8 cellular contexts compared by ENCODE assay signal in the genomic region with DNA sequence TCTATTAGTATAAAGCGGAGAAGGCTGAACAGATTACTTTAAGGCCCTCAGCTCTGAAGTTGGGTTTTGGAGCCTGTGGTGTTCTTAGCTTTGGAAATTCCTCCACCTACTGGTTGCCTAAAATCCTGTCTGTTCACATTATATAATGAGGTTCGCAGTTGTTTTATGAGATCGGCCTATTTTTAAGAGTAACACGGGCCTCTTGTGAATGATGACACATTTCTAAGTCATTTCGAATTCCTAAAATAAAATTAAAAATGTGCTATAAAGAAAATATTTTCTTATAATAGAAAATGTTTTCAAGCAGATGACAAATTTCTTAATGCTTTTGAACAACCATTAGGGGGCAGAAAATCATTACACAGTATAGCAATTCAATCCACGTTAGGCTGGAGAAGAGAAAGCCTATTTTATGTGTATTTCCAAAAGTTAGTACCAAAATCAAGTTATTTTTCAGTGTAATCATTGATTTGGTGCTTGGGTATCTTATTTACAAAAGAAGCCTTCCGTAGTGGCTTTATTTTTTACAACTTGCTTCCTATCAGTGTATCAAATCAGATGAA. TPM values are rescaled to one million over a fixed set of nuclear protein-coding genes. Genes with fewer than 3 reads are reported as not detected.
DNase-seq lines count a peak whose midpoint lies in the region; ATAC-seq and TF ChIP-seq lines count a peak whose summit lies in the region.

No MANE protein-coding gene starts in this region.

- no peak overlapping the region for H3K9ac ChIP-seq in PC-3 (ENCODE audit: low read length)
- H3K9ac ChIP-seq in colonic mucosa (ENCODE audit: low read depth in 2 of 2, low read length in 2 of 2) = peak overlapping the region in 1 of 2 donors; percentile 2

- no peak overlapping the region for H3K27ac ChIP-seq in PC-3 (ENCODE audit: low read length)
- H3K27ac ChIP-seq in colonic mucosa = no peak overlapping the region
- peak overlapping the region; percentile 33 for H3K27ac ChIP-seq in lower lobe of right lung
- peak overlapping the region; percentile 47 for H3K27ac ChIP-seq in temporal lobe (ENCODE audit: low read depth, low read length)

- DNase-seq in Caco-2 = peak in 1 of 2 experiments; percentile 54
- peak; percentile 66 for DNase-seq in GM20000 (ENCODE audit: low spot score)
- DNase-seq in PC-3 = peak; percentile 75
- no peak for DNase-seq in colonic mucosa
- no peak for DNase-seq in lower lobe of right lung

- H3K36me3 ChIP-seq in Caco-2 (ENCODE audit: control insufficient read depth, insufficient read depth, low read length) (no peaks in the 10 kb centered on the region), PC-3 (ENCODE audit: low read depth, low read length) (no peaks in the 10 kb centered on the region), colonic mucosa (no peaks in the 10 kb centered on the region), lower lobe of right lung (no peaks in the 10 kb centered on the region)

- no peak overlapping the region for H3K27ac Mint-ChIP-seq in Caco-2 (ENCODE audit: unreplicated experiment)

- peak overlapping the region; percentile 58 for H2AFZ ChIP-seq in PC-3 (ENCODE audit: low read length)

- H3K9me3 ChIP-seq in Caco-2 = no peaks in the 10 kb centered on the region
- H3K9me3 ChIP-seq in PC-3 (ENCODE audit: low read length) = no peaks in the 10 kb centered on the region
- H3K9me3 ChIP-seq in colonic mucosa = no peaks in the 10 kb centered on the region
- H3K9me3 ChIP-seq in lower lobe of right lung = no peaks in the 10 kb centered on the region

- no peaks in the 10 kb centered on the region for H3K27me3 Mint-ChIP-seq in Caco-2 (ENCODE audit: insufficient read depth, unreplicated experiment)

- no peaks in the 10 kb centered on the region for H4K20me1 ChIP-seq in PC-3 (ENCODE audit: low read length)

- no peaks in the 10 kb centered on the region for H3F3A ChIP-seq in PC-3 (ENCODE audit: low read length, unreplicated experiment)

- H3K4me3 ChIP-seq in Caco-2 (ENCODE audit: low read depth, low read length) (no peak overlapping the region), PC-3 (ENCODE audit: low read length) (peak overlapping the region; percentile 15; the same call in 1 of the 2 replicates), colonic mucosa (no peak overlapping the region), lower lobe of right lung (no peak overlapping the region)

- intact Hi-C loops in Caco-2 (cut with micrococcal nuclease; ENCODE audit: unreplicated experiment) (loop anchor here (1.0 to 10.0 kb wide), 6 partner anchors 110 to 540 kb away; a partner anchor contains a TSS), PC-3 (cut with micrococcal nuclease) (loop anchor here (1.0 to 5.0 kb wide), 4 partner anchors 87 to 428 kb away; a partner anchor contains a TSS), colonic mucosa (cut with DNase I) (loop anchor here (5.0 to 10.0 kb wide), 3 partner anchors 120 to 302 kb away; a partner anchor contains a TSS), lower lobe of right lung (cut with DNase I) (loop anchor here (5.0 to 10.0 kb wide), 2 partner anchors 110 to 427 kb away; no protein-coding TSS in a partner anchor)

- H3K9me3 Mint-ChIP-seq in Caco-2 (ENCODE audit: unreplicated experiment) = no peaks in the 10 kb centered on the region

- no peak overlapping the region for H3K4me3 Mint-ChIP-seq in Caco-2 (ENCODE audit: unreplicated experiment)

- H3K9me2 ChIP-seq in PC-3 (replicated peaks; ENCODE audit: low read length) = no peaks in the 10 kb centered on the region

- peaks cover 12% of the 10 kb centered on the region for H3K4me1 Mint-ChIP-seq in Caco-2 (ENCODE audit: low read depth, unreplicated experiment)

- H3K4me1 ChIP-seq in Caco-2 (no peaks in the 10 kb centered on the region), PC-3 (ENCODE audit: insufficient read depth, low read length) (peaks cover 9% of the 10 kb centered on the region), colonic mucosa (peaks cover 4% of the 10 kb centered on the region), lower lobe of right lung (peaks cover 22% of the 10 kb centered on the region)

- TF ChIP-seq CTCF in Caco-2 (IDR thresholded peaks at IDR 0.05; ENCODE audit: insufficient read depth in 1 of 2, low read depth in 1 of 2, low read length in 1 of 2, severe bottlenecking in 1 of 2, unreplicated experiment in 1 of 2) (peak; percentile 62 to 87), GM20000 (IDR thresholded peaks at IDR 0.05; ENCODE audit: extremely low read depth, missing control alignments) (peak; percentile 45), LNCAP (IDR thresholded peaks at IDR 0.05) (peak; percentile 83), PC-3 (conservative IDR thresholded peaks at IDR 0.05; ENCODE audit: low read depth, low read length) (peak; percentile 96), colonic mucosa (IDR thresholded peaks at IDR 0.05) (peak; percentile 72), lower lobe of right lung (IDR thresholded peaks at IDR 0.05) (peak; percentile 75)

- CTCF ChIA-PET in Caco-2 (lab: Charles Lee) (interaction anchor here (0.5 to 1.6 kb wide), 14 partner anchors 11 to 850 kb away, joined by 3 to 12 read pairs (median 4); a partner anchor contains a TSS), PC-3 (lab: Charles Lee) (interaction anchor here (0.5 to 0.9 kb wide), 8 partner anchors 16 to 591 kb away, joined by 3 to 23 read pairs (median 4); a partner anchor contains a TSS)

- ATAC-seq in PC-3 = peak; percentile 75
- ATAC-seq in lower lobe of right lung = peak; percentile 73 to 83
- ATAC-seq in GM19452 (IDR thresholded peaks at IDR 0.05; ENCODE audit: unreplicated experiment) = no peak

- H3K4me2 ChIP-seq in PC-3 (ENCODE audit: low read length) = peak overlapping the region; percentile 35; the same call in 1 of the 2 replicates

- no peaks in the 10 kb centered on the region for H3K27me3 ChIP-seq in Caco-2 (replicated peaks; ENCODE audit: control insufficient read depth, insufficient read depth, low read length)
- no peaks in the 10 kb centered on the region for H3K27me3 ChIP-seq in PC-3 (ENCODE audit: low read length)
- no peaks in the 10 kb centered on the region for H3K27me3 ChIP-seq in colonic mucosa
- no peaks in the 10 kb centered on the region for H3K27me3 ChIP-seq in lower lobe of right lung (ENCODE audit: low read depth)

- H3K36me3 Mint-ChIP-seq in Caco-2 (ENCODE audit: insufficient read depth, unreplicated experiment) = peaks cover 14% of the 10 kb centered on the region

- POLR2A ChIA-PET in Caco-2 (lab: Charles Lee) = no interaction called here
- POLR2A ChIA-PET in PC-3 (lab: Charles Lee; ENCODE audit: unreplicated experiment) = no interaction called here

- BruUV-seq in Caco-2 (replicated peaks; lab: Mats Ljungman, UMichigan) = no TSS peak
- BruUV-seq in PC-3 (replicated peaks; lab: Mats Ljungman, UMichigan) = no TSS peak

- no peaks in the 10 kb centered on the region for H3K79me2 ChIP-seq in PC-3 (ENCODE audit: low read length)

RNA-seq across cellular contexts. Expression of a gene that starts 15.8 kb away (rescaled TPM):
- total RNA-seq in Caco-2 (2022) (18.9 and 20.9 TPM in 2 replicates), PC-3 (2014; rRNA removed) (8.5 and 9.0 TPM in 2 replicates), colonic mucosa (10 to 100 TPM; 23.6 to 47.9 TPM), lower lobe of right lung (29.8 TPM), temporal lobe (52.9 TPM)

Comparison
In these comparisons a context has a peak if more than half of its experiments do, and no peak if none do; other contexts are left out.
1. DNase-seq: peak in GM20000 (single experiment) and PC-3 (single experiment); none in colonic mucosa (single experiment) and lower lobe of right lung (single experiment).
2. CTCF ChIP-seq: peak in every context shown above with its lines; median percentile 96 in PC-3; 83 in LNCAP; 75 in lower lobe of right lung; 74 in Caco-2; 72 in colonic mucosa; 45 in GM20000.
3. H3K27ac ChIP-seq: peak in lower lobe of right lung (single experiment) and temporal lobe (single experiment); none in PC-3 (single experiment) and colonic mucosa (single experiment).